ENCODE assay signal across 17 cellular contexts in genomic region chr11:75950141-75950540, GRCh38.
A peak's percentile ranks its signal among the peaks of the same experiment; 100 is the strongest.
DNase-seq lines count a peak whose midpoint lies in the region; ATAC-seq, FAIRE-seq and TF ChIP-seq lines count a peak whose summit lies in the region.
"Had no signal": no experiment of that assay in that cellular context is flagged by ENCODE, and none has a peak within 500 bp of the region (broad histone marks: within the 10 kb centered on the region; RNA-seq: fewer than 3 reads in every experiment).

No MANE protein-coding gene starts in this region.

- no peak for TF ChIP-seq RAD21 in GM12878 (IDR thresholded peaks at IDR 0.05; ENCODE audit: insufficient read depth, low read depth, low read length)

- H2AFZ ChIP-seq in Karpas-422 (ENCODE audit: low read length), result no peak overlapping the region
- no peak overlapping the region for H2AFZ ChIP-seq in GM12878 (ENCODE audit: control insufficient read depth, low read depth, low read length)
- H2AFZ ChIP-seq: GM23338 had no signal

- intact Hi-C loops in GM12878 (cut with micrococcal nuclease; ENCODE audit: unreplicated experiment), result no loop called here

- H3K27ac ChIP-seq in Karpas-422 (ENCODE audit: low read length) (peak overlapping the region; percentile 88; the same call in 1 of the 2 replicates), GM12878 (ENCODE audit: control insufficient read depth, insufficient read depth) (no peak overlapping the region)

- H3K9me2 ChIP-seq in Karpas-422 (replicated peaks; ENCODE audit: insufficient read depth, low read length), result no peaks in the 10 kb centered on the region

- H3K79me2 ChIP-seq in Karpas-422 (ENCODE audit: low read length) (peaks cover 98% of the 10 kb centered on the region), GM12878 (ENCODE audit: control insufficient read depth, insufficient read depth, low read length) (peaks cover 37% of the 10 kb centered on the region)

- peaks cover 2% of the 10 kb centered on the region for H3K36me3 Mint-ChIP-seq in activated T-cell treated with anti-CD3 and anti-CD28 coated beads, Interleukin-2, amount 50 U/mL, for 24 hours (ENCODE audit: low read depth)

- no peak for TF ChIP-seq EP300 in GM12878 (IDR thresholded peaks at IDR 0.05; ENCODE audit: borderline replicate concordance in 1 of 2, control insufficient read depth in 1 of 2, low read depth in 2 of 2, low read length in 2 of 2)

- H3K4me3 Mint-ChIP-seq in activated T-cell treated with anti-CD3 and anti-CD28 coated beads, Interleukin-2, amount 50 U/mL, for 24 hours, result no peak overlapping the region
- H3K4me3 Mint-ChIP-seq: CD4-positive, alpha-beta memory T cell; GM23338; H9 had no signal

- in situ Hi-C loops in GM12878 (cut with MboI), result no loop called here

- no peaks in the 10 kb centered on the region for H4K20me1 ChIP-seq in Karpas-422 (ENCODE audit: insufficient read depth, low read depth, low read length)
- peaks cover 2% of the 10 kb centered on the region; the same call in 1 of the 2 replicates for H4K20me1 ChIP-seq in GM12878 (ENCODE audit: control insufficient read depth, insufficient read depth)

- no TSS peak for BruUV-seq in GM12878 (replicated peaks; lab: Mats Ljungman, UMichigan)

- no peaks in the 10 kb centered on the region for H3K27me3 Mint-ChIP-seq in activated T-cell treated with anti-CD3 and anti-CD28 coated beads, Interleukin-2, amount 50 U/mL, for 24 hours
- H3K27me3 Mint-ChIP-seq: CD4-positive, alpha-beta memory T cell had no signal

- H3K9me3 ChIP-seq in Karpas-422 (ENCODE audit: low read length), result no peaks in the 10 kb centered on the region
- no peaks in the 10 kb centered on the region for H3K9me3 ChIP-seq in GM12878 (replicated peaks; ENCODE audit: control insufficient read depth, insufficient read depth, low read length)

- H3K27ac Mint-ChIP-seq in activated T-cell treated with anti-CD3 and anti-CD28 coated beads, Interleukin-2, amount 50 U/mL, for 24 hours, result no peak overlapping the region
- H3K27ac Mint-ChIP-seq: CD4-positive, alpha-beta memory T cell; GM23338; H9 had no signal

- no peak for TF ChIP-seq POLR2A in GM12878 (IDR thresholded peaks at IDR 0.05; ENCODE audit: low read depth, low read length)

- no peak for DNase-seq in Karpas-422
- DNase-seq in GM12878 (ENCODE audit: low read depth, low spot score), result no peak
- no peak for DNase-seq in retina
- DNase-seq in activated T-cell treated with anti-CD3 and anti-CD28 coated beads, Interleukin-2, amount 50 U/mL, for 24 hours, result no peak
- DNase-seq: C1 segment of cervical spinal cord; Calu3; CD4-positive, alpha-beta memory T cell; COR-L47; DMS53; DMS79 treated with DMSO at 0.1 percent for 48 hours; GF-D8; H9 had no signal

- H3K4me2 ChIP-seq in Karpas-422 (ENCODE audit: low read depth, low read length, poor library complexity, severe bottlenecking) (no peak overlapping the region), GM12878 (ENCODE audit: control insufficient read depth, insufficient read depth) (no peak overlapping the region)
- H3K4me2 ChIP-seq: GM23338 had no signal

- 0 out of 2 replicates have a peak, but pooled peaks cover 4% of the 10 kb centered on the region for H3K36me3 ChIP-seq in Karpas-422 (ENCODE audit: insufficient read depth, low read length)
- peaks cover 0 to 7% of the 10 kb centered on the region in 2 experiments; a peak in 2 of 4 replicates for H3K36me3 ChIP-seq in GM12878 (ENCODE audit: control insufficient read depth in 2 of 2, insufficient read depth in 2 of 2, low read length in 1 of 2)

- RAD21 ChIA-PET in GM12878 (lab: Charles Lee; ENCODE audit: unreplicated experiment), result interaction anchor here (0.6 kb wide), 1 partner anchor 53 kb away, joined by 3 read pairs; no protein-coding TSS in a partner anchor

- ATAC-seq in GM19463 (IDR thresholded peaks at IDR 0.05; ENCODE audit: unreplicated experiment) (peak; percentile 52), GM12878 (peak; percentile 41; the same call in 2 of the 3 replicates), HG03135 (IDR thresholded peaks at IDR 0.05; ENCODE audit: unreplicated experiment) (no peak), GM18519 (IDR thresholded peaks at IDR 0.05; ENCODE audit: low FRiP score, unreplicated experiment) (no peak)
- ATAC-seq: GM23338, HCT116 had no signal

- SMC1A ChIA-PET in GM12878 (lab: Charles Lee; ENCODE audit: uncharacterized antibody, unreplicated experiment), result interaction anchor here (0.9 to 2.7 kb wide), 7 partner anchors 9 to 48 kb away, joined by 3 to 9 read pairs (median 4); no protein-coding TSS in a partner anchor

- WGBS in GM12878 (ENCODE audit: insufficient coverage, insufficient replicate concordance, low lambda C conversion rate, missing lambda C conversion rate), result 71% methylated on average over 6 of the region's 6 CpGs

- no peak for FAIRE-seq in GM12878 (lab: Jason Lieb, UNC)

- H3K27me3 ChIP-seq in Karpas-422 (ENCODE audit: low read length) (no peaks in the 10 kb centered on the region), GM12878 (replicated peaks in 1 of 2; ENCODE audit: control insufficient read depth in 2 of 2, insufficient read depth in 2 of 2, low read length in 1 of 2) (no peaks in the 10 kb centered on the region)

- H3K4me3 ChIP-seq in Karpas-422 (ENCODE audit: low read length), result no peak overlapping the region
- H3K4me3 ChIP-seq in GM12878, result no peak overlapping the region
- H3K4me3 ChIP-seq: GM23338 had no signal

- no peaks in the 10 kb centered on the region for H3K9me3 Mint-ChIP-seq in activated T-cell treated with anti-CD3 and anti-CD28 coated beads, Interleukin-2, amount 50 U/mL, for 24 hours
- H3K9me3 Mint-ChIP-seq: CD4-positive, alpha-beta memory T cell; GM23338; H9 had no signal

- CTCF ChIA-PET in GM12878 (lab: Yijun Ruan, JAX), result interaction anchor here (1.5 kb wide), 1 partner anchor 9 kb away, joined by 7 read pairs; no protein-coding TSS in a partner anchor

- H3K4me1 ChIP-seq in Karpas-422 (ENCODE audit: low read length) (peaks cover 87% of the 10 kb centered on the region), GM12878 (ENCODE audit: control insufficient read depth, insufficient read depth, low read length) (peaks cover 21% of the 10 kb centered on the region)

- POLR2A ChIA-PET in GM12878 (lab: Charles Lee), result no interaction called here

- H3K9ac ChIP-seq in Karpas-422 (ENCODE audit: low read length), result no peak overlapping the region
- H3K9ac ChIP-seq in GM12878 (ENCODE audit: control insufficient read depth, insufficient read depth, low read length), result no peak overlapping the region

- H3K4me1 Mint-ChIP-seq in activated T-cell treated with anti-CD3 and anti-CD28 coated beads, Interleukin-2, amount 50 U/mL, for 24 hours (ENCODE audit: low read depth), result peaks cover 9% of the 10 kb centered on the region

- no peak for TF ChIP-seq CTCF in GM12878 (IDR thresholded peaks at IDR 0.05 in 2 of 3, conservative IDR thresholded peaks at IDR 0.05 in 1 of 3; ENCODE audit: control insufficient read depth in 2 of 3, extremely low read depth in 1 of 3, insufficient read depth in 1 of 3, low read depth in 3 of 3, low read length in 3 of 3)

TF ChIP-seq in GM12878, 131 proteins besides CTCF, POLR2A, EP300 and RAD21:
- TF ChIP-seq IKZF2 (IDR thresholded peaks at IDR 0.05) (peak; percentile 25 to 44; a peak in 1 of 4 replicates), MEF2B (IDR thresholded peaks at IDR 0.05; ENCODE audit: partially characterized antibody, poor library complexity, severe bottlenecking) (no peak), HDGF (IDR thresholded peaks at IDR 0.05) (no peak), CHD2 (IDR thresholded peaks at IDR 0.05; ENCODE audit: borderline replicate concordance, low read depth, low read length) (no peak), CBX3 (IDR thresholded peaks at IDR 0.05; ENCODE audit: borderline replicate concordance, low read depth) (no peak), SIX5 (IDR thresholded peaks at IDR 0.05; ENCODE audit: low read depth, low read length, severe bottlenecking) (no peak), SREBF2 (IDR thresholded peaks at IDR 0.05; ENCODE audit: low read length) (no peak), CEBPZ (IDR thresholded peaks at IDR 0.05; ENCODE audit: low read depth, low read length) (no peak), SRF (IDR thresholded peaks at IDR 0.05; ENCODE audit: low read depth in 2 of 2, low read length in 2 of 2) (no peak), ELK1 (IDR thresholded peaks at IDR 0.05; ENCODE audit: low read depth, low read length) (no peak), KLF5 (IDR thresholded peaks at IDR 0.05; ENCODE audit: partially characterized antibody) (no peak), IKZF1 (conservative IDR thresholded peaks at IDR 0.05) (peak; percentile 57)

Comparison
In these comparisons a context has a peak if more than half of its experiments do, and no peak if none do; other contexts are left out.
1. ATAC-seq: peak in GM19463 (single experiment) and GM12878 (single experiment); none in HG03135 (single experiment) and GM18519 (single experiment).